Comparison of ENCODE assay signal across 18 cellular contexts in the genomic region with DNA sequence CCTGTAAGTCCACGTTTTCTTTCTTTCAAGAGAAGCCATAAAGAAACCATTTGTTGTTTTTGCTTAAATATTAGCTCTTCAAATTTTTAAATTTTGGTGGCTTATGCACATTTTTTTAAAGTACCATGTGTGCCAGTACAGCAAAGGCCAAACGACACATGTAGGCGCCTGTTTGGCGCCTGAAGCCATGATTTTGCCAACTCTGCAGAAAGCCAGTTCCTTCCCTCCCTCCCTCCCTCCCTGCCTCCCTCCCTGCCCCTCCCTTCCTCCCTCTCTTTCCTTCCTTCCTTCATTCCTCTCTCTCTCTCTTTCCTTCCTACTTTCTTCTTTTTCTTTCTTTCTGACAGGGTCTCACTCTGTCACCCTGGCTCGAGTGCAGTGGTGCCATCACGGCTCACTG.
"Had no signal": no experiment of that assay in that cellular context is flagged by ENCODE, and none has a peak within 500 bp of the region (broad histone marks: within the 10 kb centered on the region; RNA-seq: fewer than 3 reads in every experiment).

No MANE protein-coding gene starts in this region.

- H3K4me1 Mint-ChIP-seq: activated naive CD8-positive, alpha-beta T cell treated with anti-CD3 and anti-CD28 coated beads for 36 hours; stimulated activated naive B cell treated with anti-CD40 and anti-IgM and Interleukin-4, amounts not matched to agents 10 μg/mL and 1 μg/mL and 100 μg/mL, for 72 hours had no signal

- DNase-seq: activated CD8-positive, alpha-beta memory T cell treated with anti-CD3 and anti-CD28 coated beads, Interleukin-2, amount 50 U/mL, for 48 hours; activated naive CD4-positive, alpha-beta T cell treated with Interleukin-2 at 50 U/mL for 16 hours; activated naive CD8-positive, alpha-beta T cell treated with anti-CD3 and anti-CD28 coated beads for 36 hours; activated T-cell treated with anti-CD3 and anti-CD28 coated beads, Interleukin-2, amount 50 U/mL, for 4 hours; colonic mucosa; left colon; mesendoderm; mucosa of descending colon; occipital lobe; stimulated activated CD4-positive, alpha-beta T cell treated with anti-CD3 and anti-CD28 coated beads, Interleukin-15, amount 100 ng/mL, for 24 hours; stimulated activated CD8-positive, alpha-beta memory T cell treated with anti-CD3 and anti-CD28 coated beads, Interleukin-4, amount 100 ng/mL, for 48 hours; stimulated activated naive B cell treated with anti-CD40 and anti-IgM and Interleukin-4, amounts not matched to agents 10 μg/mL and 1 μg/mL and 100 μg/mL, for 72 hours; T-helper 1 cell had no signal

- H3K4me3 Mint-ChIP-seq: activated naive CD8-positive, alpha-beta T cell treated with anti-CD3 and anti-CD28 coated beads for 36 hours; activated T-cell treated with anti-CD3 and anti-CD28 coated beads, Interleukin-2, amount 50 U/mL, for 4 hours; stimulated activated naive B cell treated with anti-CD40 and anti-IgM and Interleukin-4, amounts not matched to agents 10 μg/mL and 1 μg/mL and 100 μg/mL, for 72 hours had no signal

- H3K4me2 ChIP-seq: smooth muscle cell had no signal

- FAIRE-seq: bronchial epithelial cell, keratinocyte, TTC549 had no signal

- H3K27ac ChIP-seq: colonic mucosa had no signal

- H3K36me3 Mint-ChIP-seq: activated naive CD8-positive, alpha-beta T cell treated with anti-CD3 and anti-CD28 coated beads for 36 hours; stimulated activated naive B cell treated with anti-CD40 and anti-IgM and Interleukin-4, amounts not matched to agents 10 μg/mL and 1 μg/mL and 100 μg/mL, for 72 hours had no signal

- H3K27ac Mint-ChIP-seq: activated naive CD8-positive, alpha-beta T cell treated with anti-CD3 and anti-CD28 coated beads for 36 hours; stimulated activated naive B cell treated with anti-CD40 and anti-IgM and Interleukin-4, amounts not matched to agents 10 μg/mL and 1 μg/mL and 100 μg/mL, for 72 hours had no signal

- H3K4me3 ChIP-seq: colonic mucosa, mucosa of descending colon, smooth muscle cell had no signal

- H3K9me3 Mint-ChIP-seq: activated naive CD8-positive, alpha-beta T cell treated with anti-CD3 and anti-CD28 coated beads for 36 hours; activated T-cell treated with anti-CD3 and anti-CD28 coated beads, Interleukin-2, amount 50 U/mL, for 4 hours; stimulated activated naive B cell treated with anti-CD40 and anti-IgM and Interleukin-4, amounts not matched to agents 10 μg/mL and 1 μg/mL and 100 μg/mL, for 72 hours had no signal

- H3K27me3 ChIP-seq: colonic mucosa had no signal

- H3K9me3 ChIP-seq: colonic mucosa, mucosa of descending colon had no signal

- H3K4me1 ChIP-seq: colonic mucosa had no signal

- ATAC-seq: activated T-cell treated with anti-CD3 and anti-CD28 coated beads, Interleukin-2, amount 50 U/mL, for 4 hours; left colon; mucosa of descending colon; sciatic nerve; stimulated activated naive B cell treated with anti-CD40 and anti-IgM and Interleukin-4, amounts not matched to agents 10 μg/mL and 1 μg/mL and 100 μg/mL, for 72 hours had no signal

- H3K27me3 Mint-ChIP-seq: activated naive CD8-positive, alpha-beta T cell treated with anti-CD3 and anti-CD28 coated beads for 36 hours had no signal

- H3K36me3 ChIP-seq: colonic mucosa had no signal
